ENCODE assay signal across 12 cellular contexts in genomic region chr11:110367571-110367970, GRCh38.
DNase-seq lines count a peak whose midpoint lies in the region; ATAC-seq and TF ChIP-seq lines count a peak whose summit lies in the region.
"Had no signal": no experiment of that assay in that cellular context is flagged by ENCODE, and none has a peak within 500 bp of the region (broad histone marks: within the 10 kb centered on the region; RNA-seq: fewer than 3 reads in every experiment).

No MANE protein-coding gene starts in this region.

- H3K27ac ChIP-seq in body of pancreas: no peak overlapping the region
- H3K27ac ChIP-seq in CD8-positive, alpha-beta T cell (ENCODE audit: low read depth, low read length): no peak overlapping the region
- H3K27ac ChIP-seq: sigmoid colon had no signal

- CTCF ChIA-PET in CD8-positive, alpha-beta T cell (lab: Charles Lee): interaction anchor here (0.6 to 3.1 kb wide), 9 partner anchors 27 to 170 kb away, joined by 3 to 33 read pairs (median 4); no protein-coding TSS in a partner anchor
- CTCF ChIA-PET in activated CD8-positive, alpha-beta memory T cell treated with anti-CD3 and anti-CD28 coated beads, Interleukin-2, amount 10 ng/mL, durations not matched to agents 7 days and 5 days (lab: Charles Lee): interaction anchor here (0.6 to 2.1 kb wide), 9 partner anchors 62 to 194 kb away, joined by 3 to 20 read pairs (median 3); partner anchors contain the start of gene FDX1

- H3K9me3 ChIP-seq in body of pancreas: no peaks in the 10 kb centered on the region
- no peaks in the 10 kb centered on the region for H3K9me3 ChIP-seq in CD8-positive, alpha-beta T cell (ENCODE audit: low read length)
- H3K9me3 ChIP-seq: gastroesophageal sphincter, sigmoid colon had no signal

- no peaks in the 10 kb centered on the region for H3K27me3 Mint-ChIP-seq in osteocyte (ENCODE audit: unreplicated experiment)
- no peaks in the 10 kb centered on the region for H3K27me3 Mint-ChIP-seq in CD8-positive, alpha-beta T cell (ENCODE audit: low read depth)
- no peaks in the 10 kb centered on the region for H3K27me3 Mint-ChIP-seq in activated CD8-positive, alpha-beta memory T cell treated with anti-CD3 and anti-CD28 coated beads, Interleukin-2, amount 10 ng/mL, durations not matched to agents 7 days and 5 days

- intact Hi-C loops in body of pancreas (cut with DNase I): no loop called here
- intact Hi-C loops in CD8-positive, alpha-beta T cell (cut with DNase I, micrococcal nuclease): loop anchor here (1.0 to 2.0 kb wide), 2 partner anchors 166 to 167 kb away; no protein-coding TSS in a partner anchor

- POLR2A ChIA-PET in CD8-positive, alpha-beta T cell (lab: Charles Lee): interaction anchor here (0.5 kb wide), 1 partner anchor 85 kb away, joined by 5 read pairs; no protein-coding TSS in a partner anchor

- no peaks in the 10 kb centered on the region for H3K9me3 Mint-ChIP-seq in osteocyte (ENCODE audit: unreplicated experiment)
- H3K9me3 Mint-ChIP-seq in CD8-positive, alpha-beta T cell: no peaks in the 10 kb centered on the region
- H3K9me3 Mint-ChIP-seq in activated CD8-positive, alpha-beta memory T cell treated with anti-CD3 and anti-CD28 coated beads, Interleukin-2, amount 10 ng/mL, durations not matched to agents 7 days and 5 days (ENCODE audit: low read depth): no peaks in the 10 kb centered on the region
- H3K9me3 Mint-ChIP-seq: T-helper 1 cell treated with Interleukin-12 subunit alpha and Interleukin-12 subunit beta and Interleukin-4 antibody, amounts not matched to agents 30 μg/mL and 1 μg/mL, for 36 hours had no signal

- H3K4me3 ChIP-seq in body of pancreas: no peak overlapping the region
- no peak overlapping the region for H3K4me3 ChIP-seq in CD8-positive, alpha-beta T cell (ENCODE audit: low read depth, low read length)
- H3K4me3 ChIP-seq: gastroesophageal sphincter, lung, sigmoid colon had no signal

- TF ChIP-seq POLR2A in body of pancreas (IDR thresholded peaks at IDR 0.05): no peak

- TF ChIP-seq CTCF in body of pancreas (IDR thresholded peaks at IDR 0.05) (peak in 6 of 7 experiments; percentile 18 to 52 (median 37)), osteocyte (IDR thresholded peaks at IDR 0.05) (peak; percentile 53)
- no peak for TF ChIP-seq CTCF in CD8-positive, alpha-beta T cell (IDR thresholded peaks at IDR 0.05)

- H3K36me3 ChIP-seq in body of pancreas (replicated peaks in 1 of 2; ENCODE audit: insufficient read depth in 1 of 2, low read depth in 2 of 2): no peaks in the 10 kb centered on the region
- no peaks in the 10 kb centered on the region for H3K36me3 ChIP-seq in CD8-positive, alpha-beta T cell (ENCODE audit: insufficient read depth, low read length)
- H3K36me3 ChIP-seq: gastroesophageal sphincter, sigmoid colon had no signal

- peaks cover 25% of the 10 kb centered on the region for H3K4me1 Mint-ChIP-seq in osteocyte (ENCODE audit: unreplicated experiment)
- no peaks in the 10 kb centered on the region for H3K4me1 Mint-ChIP-seq in CD8-positive, alpha-beta T cell (ENCODE audit: low read depth)
- H3K4me1 Mint-ChIP-seq in activated CD8-positive, alpha-beta memory T cell treated with anti-CD3 and anti-CD28 coated beads, Interleukin-2, amount 10 ng/mL, durations not matched to agents 7 days and 5 days: peaks cover 10% of the 10 kb centered on the region

- H3K27me3 ChIP-seq in body of pancreas: no peaks in the 10 kb centered on the region
- no peaks in the 10 kb centered on the region for H3K27me3 ChIP-seq in CD8-positive, alpha-beta T cell (ENCODE audit: insufficient read depth, low read length)
- H3K27me3 ChIP-seq: gastroesophageal sphincter, sigmoid colon had no signal

- H3K27ac Mint-ChIP-seq in osteocyte (ENCODE audit: unreplicated experiment): no peak overlapping the region
- H3K27ac Mint-ChIP-seq in CD8-positive, alpha-beta T cell: no peak overlapping the region
- no peak overlapping the region for H3K27ac Mint-ChIP-seq in activated CD8-positive, alpha-beta memory T cell treated with anti-CD3 and anti-CD28 coated beads, Interleukin-2, amount 10 ng/mL, durations not matched to agents 7 days and 5 days
- H3K27ac Mint-ChIP-seq: T-helper 1 cell treated with Interleukin-12 subunit alpha and Interleukin-12 subunit beta and Interleukin-4 antibody, amounts not matched to agents 30 μg/mL and 1 μg/mL, for 36 hours had no signal

- H3K36me3 Mint-ChIP-seq in osteocyte (ENCODE audit: unreplicated experiment): no peaks in the 10 kb centered on the region
- H3K36me3 Mint-ChIP-seq in CD8-positive, alpha-beta T cell: no peaks in the 10 kb centered on the region
- H3K36me3 Mint-ChIP-seq in activated CD8-positive, alpha-beta memory T cell treated with anti-CD3 and anti-CD28 coated beads, Interleukin-2, amount 10 ng/mL, durations not matched to agents 7 days and 5 days: no peaks in the 10 kb centered on the region

- H3K4me1 ChIP-seq in body of pancreas: peaks cover 21% of the 10 kb centered on the region
- H3K4me1 ChIP-seq in CD8-positive, alpha-beta T cell (ENCODE audit: insufficient read depth, low read length): no peaks in the 10 kb centered on the region
- H3K4me1 ChIP-seq: sigmoid colon had no signal

- no peak for ATAC-seq in body of pancreas
- no peak for ATAC-seq in HG02678 (IDR thresholded peaks at IDR 0.05; ENCODE audit: unreplicated experiment)
- ATAC-seq in CD8-positive, alpha-beta T cell: no peak
- ATAC-seq in activated CD8-positive, alpha-beta memory T cell treated with anti-CD3 and anti-CD28 coated beads, Interleukin-2, amount 10 ng/mL, durations not matched to agents 7 days and 5 days: no peak
- ATAC-seq: gastroesophageal sphincter had no signal

- 26 to 33% methylated on average over 2 of the region's 2 CpGs for WGBS in body of pancreas, 2 donors

- DNase-seq in DMS79 treated with DMSO at 0.1 percent for 48 hours (lab: John Stamatoyannopoulos, UW) (peak; percentile 46), DMS79 (lab: John Stamatoyannopoulos, UW) (no peak), NAMALWA (ENCODE audit: low spot score) (peak; percentile 13), body of pancreas (no peak), osteocyte (ENCODE audit: extremely low spot score, unreplicated experiment) (no peak)
- no peak for DNase-seq in CD8-positive, alpha-beta T cell
- no peak for DNase-seq in activated CD8-positive, alpha-beta memory T cell treated with anti-CD3 and anti-CD28 coated beads, Interleukin-2, amount 10 ng/mL, durations not matched to agents 7 days and 5 days
- DNase-seq: sigmoid colon had no signal

- no peak overlapping the region for H3K4me3 Mint-ChIP-seq in osteocyte (ENCODE audit: unreplicated experiment)
- H3K4me3 Mint-ChIP-seq in CD8-positive, alpha-beta T cell: no peak overlapping the region
- no peak overlapping the region for H3K4me3 Mint-ChIP-seq in activated CD8-positive, alpha-beta memory T cell treated with anti-CD3 and anti-CD28 coated beads, Interleukin-2, amount 10 ng/mL, durations not matched to agents 7 days and 5 days
- H3K4me3 Mint-ChIP-seq: T-helper 1 cell treated with Interleukin-12 subunit alpha and Interleukin-12 subunit beta and Interleukin-4 antibody, amounts not matched to agents 30 μg/mL and 1 μg/mL, for 36 hours had no signal

Comparison
In these comparisons a context has a peak if more than half of its experiments do, and no peak if none do; other contexts are left out.
1. DNase-seq: peak in DMS79 treated with DMSO at 0.1 percent for 48 hours (single experiment) and NAMALWA (single experiment); none in DMS79 (single experiment), body of pancreas (0 of 4), osteocyte (single experiment), CD8-positive, alpha-beta T cell (0 of 7) and activated CD8-positive, alpha-beta memory T cell treated with anti-CD3 and anti-CD28 coated beads, Interleukin-2, amount 10 ng/mL, durations not matched to agents 7 days and 5 days (single experiment).